In the genomic region with DNA sequence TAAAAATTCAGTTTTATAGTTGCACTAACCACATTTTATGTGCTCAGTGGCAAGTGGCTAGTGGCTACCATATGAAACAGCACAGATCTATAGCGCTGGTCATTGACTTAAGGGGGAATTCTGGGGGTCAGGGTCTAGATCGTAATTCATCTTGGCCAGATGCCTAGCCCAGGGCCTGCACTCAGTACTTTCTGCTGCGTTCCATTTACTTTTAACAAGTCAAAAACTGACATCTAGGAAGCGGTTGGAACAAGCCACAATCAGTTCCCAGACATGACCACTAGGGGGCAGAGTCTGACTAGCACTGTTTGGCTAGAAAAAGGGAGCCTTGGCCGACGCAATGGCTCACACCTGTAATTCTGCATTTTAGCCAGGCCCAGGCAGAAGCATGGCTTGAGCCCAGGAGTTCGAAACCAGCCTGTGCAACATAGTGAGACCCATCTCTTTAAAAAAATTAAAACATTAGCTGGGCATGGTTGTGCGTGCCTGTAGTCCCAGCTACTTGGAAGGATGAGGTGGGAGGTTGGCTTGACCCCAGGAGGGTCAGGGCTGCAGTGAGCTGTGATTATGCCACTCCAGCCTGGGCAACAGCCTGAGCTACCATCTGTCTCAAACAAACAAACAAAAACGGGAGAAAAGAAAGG, we compare ENCODE assay signal across 8 cellular contexts. TPM values are rescaled to one million over a fixed set of nuclear protein-coding genes. Genes with fewer than 3 reads are reported as not detected.
DNase-seq lines count a peak whose midpoint lies in the region; ATAC-seq and TF ChIP-seq lines count a peak whose summit lies in the region.

No MANE protein-coding gene starts in this region.

- H3K4me3 ChIP-seq in lung = no peak overlapping the region

- no peak overlapping the region for H3K27ac Mint-ChIP-seq in activated CD4-positive, alpha-beta T cell treated with anti-CD3 and anti-CD28 coated beads, Interleukin-2, amount 10 ng/mL, durations not matched to agents 24 days and 14 days

- 9 to 10% methylated on average over 9 of the region's 9 CpGs for WGBS in lung, 2 donors

- ATAC-seq in GM18873 (IDR thresholded peaks at IDR 0.05; ENCODE audit: low FRiP score, unreplicated experiment) (peak; percentile 68), HG03521 (IDR thresholded peaks at IDR 0.05; ENCODE audit: unreplicated experiment) (peak; percentile 73), lung (ENCODE audit: insufficient read depth, low FRiP score) (peak; percentile 87)

- DNase-seq in ACHN = peak; percentile 88
- peak; percentile 79 for DNase-seq in NCI-H69 (lab: John Stamatoyannopoulos, UW)
- DNase-seq in activated CD4-positive, alpha-beta T cell treated with anti-CD3 and anti-CD28 coated beads, Interleukin-2, amount 10 ng/mL, durations not matched to agents 24 days and 14 days = peak; percentile 97
- DNase-seq in dermis microvascular lymphatic vessel endothelial cell (ENCODE audit: low read depth in 2 of 2) = peak; percentile 82 to 87
- peak; percentile 91 for DNase-seq in lung (ENCODE audit: low spot score)
- DNase-seq in stimulated activated CD8-positive, alpha-beta memory T cell treated with anti-CD3 and anti-CD28 coated beads, Interleukin-15, amount 100 ng/mL, for 1 hour (ENCODE audit: low read depth) = peak; percentile 83

- no peaks in the 10 kb centered on the region for H3K9me3 Mint-ChIP-seq in activated CD4-positive, alpha-beta T cell treated with anti-CD3 and anti-CD28 coated beads, Interleukin-2, amount 10 ng/mL, durations not matched to agents 24 days and 14 days

- H3K36me3 ChIP-seq in lung (ENCODE audit: control insufficient read depth in 2 of 2, insufficient read depth in 2 of 2, low read length in 2 of 2) = no peaks in the 10 kb centered on the region

- peak; percentile 94 for TF ChIP-seq CTCF in lung (IDR thresholded peaks at IDR 0.05; ENCODE audit: control extremely low read depth, extremely low read depth)

- no peaks in the 10 kb centered on the region for H3K36me3 Mint-ChIP-seq in activated CD4-positive, alpha-beta T cell treated with anti-CD3 and anti-CD28 coated beads, Interleukin-2, amount 10 ng/mL, durations not matched to agents 24 days and 14 days (ENCODE audit: low read depth)

- peaks cover 0 to 2% of the 10 kb centered on the region in 2 donors for H3K4me1 ChIP-seq in lung (ENCODE audit: control insufficient read depth in 2 of 2, insufficient read depth in 2 of 2, low read length in 2 of 2)

- peaks cover 5% of the 10 kb centered on the region for H3K4me1 Mint-ChIP-seq in activated CD4-positive, alpha-beta T cell treated with anti-CD3 and anti-CD28 coated beads, Interleukin-2, amount 10 ng/mL, durations not matched to agents 24 days and 14 days

- no peak overlapping the region for H3K4me3 Mint-ChIP-seq in activated CD4-positive, alpha-beta T cell treated with anti-CD3 and anti-CD28 coated beads, Interleukin-2, amount 10 ng/mL, durations not matched to agents 24 days and 14 days

- no peak overlapping the region for H3K27ac ChIP-seq in lung (ENCODE audit: low read depth in 1 of 2, low read length in 1 of 2)

- no peaks in the 10 kb centered on the region for H3K27me3 Mint-ChIP-seq in activated CD4-positive, alpha-beta T cell treated with anti-CD3 and anti-CD28 coated beads, Interleukin-2, amount 10 ng/mL, durations not matched to agents 24 days and 14 days

- H3K27me3 ChIP-seq in lung (ENCODE audit: control insufficient read depth, insufficient read depth) = no peaks in the 10 kb centered on the region

- intact Hi-C loops in activated CD4-positive, alpha-beta T cell treated with anti-CD3 and anti-CD28 coated beads, Interleukin-2, amount 10 ng/mL, durations not matched to agents 24 days and 14 days (cut with micrococcal nuclease) = loop anchor here (1.0 to 2.0 kb wide), 5 partner anchors 16 to 348 kb away; no protein-coding TSS in a partner anchor

- in situ Hi-C loops in ACHN (cut with HindIII; ENCODE audit: low pct_ligation_motif_present, low pct_unique_long_range_greater_than_20kb, low sequenced_read_pairs) = no loop called here

- no peaks in the 10 kb centered on the region for H3K9me3 ChIP-seq in lung (ENCODE audit: control insufficient read depth in 2 of 2, insufficient read depth in 1 of 2, low read length in 1 of 2)

RNA-seq across cellular contexts. Expression of gene TMBIM1, which starts 9.0 kb away (rescaled TPM):
- 62.6 and 63.1 TPM in 2 replicates for total RNA-seq in activated CD4-positive, alpha-beta T cell treated with anti-CD3 and anti-CD28 coated beads, Interleukin-2, amount 10 ng/mL, durations not matched to agents 24 days and 14 days
- total RNA-seq in dermis microvascular lymphatic vessel endothelial cell (121 and 191 TPM in 2 replicates), lung (100 to 1,000 TPM; 106 to 258 TPM)
- polyA plus RNA-seq in lung = 100 to 1,000 TPM in 1 of 2 donors, 10 to 100 TPM in 1; 92.1 to 188 TPM

RNA-seq across cellular contexts. Expression of gene PNKD, which starts 31.0 kb away (rescaled TPM):
- total RNA-seq in activated CD4-positive, alpha-beta T cell treated with anti-CD3 and anti-CD28 coated beads, Interleukin-2, amount 10 ng/mL, durations not matched to agents 24 days and 14 days = 15.0 and 21.5 TPM in 2 replicates
- total RNA-seq in dermis microvascular lymphatic vessel endothelial cell (19.8 and 26.9 TPM in 2 replicates), lung (100 to 1,000 TPM in 1 of 2 donors, 10 to 100 TPM in 1; 83.8 to 119 TPM)
- 100 to 1,000 TPM; 110 to 137 TPM for polyA plus RNA-seq in lung

RNA-seq across cellular contexts. Expression of gene AAMP, which starts 31.4 kb away (rescaled TPM):
- 85.3 and 89.0 TPM in 2 replicates for total RNA-seq in activated CD4-positive, alpha-beta T cell treated with anti-CD3 and anti-CD28 coated beads, Interleukin-2, amount 10 ng/mL, durations not matched to agents 24 days and 14 days
- total RNA-seq in dermis microvascular lymphatic vessel endothelial cell = 126 and 132 TPM in 2 replicates
- total RNA-seq in lung = 100 to 1,000 TPM in 1 of 2 donors, 10 to 100 TPM in 1; 72.9 to 193 TPM
- polyA plus RNA-seq in lung = 10 to 100 TPM; 62.0 to 84.2 TPM

RNA-seq across cellular contexts. Expression of gene GPBAR1, which starts 40.5 kb away (rescaled TPM):
- 0.40 and 0.68 TPM in 2 replicates for total RNA-seq in activated CD4-positive, alpha-beta T cell treated with anti-CD3 and anti-CD28 coated beads, Interleukin-2, amount 10 ng/mL, durations not matched to agents 24 days and 14 days
- 0.13 TPM in 1 of 2 replicates, not detected in the other for total RNA-seq in dermis microvascular lymphatic vessel endothelial cell
- total RNA-seq in lung = 1 to 10 TPM in 1 of 2 donors, under 1 TPM in 1; 0.60 to 3.2 TPM
- polyA plus RNA-seq in lung = 1 to 10 TPM; 1.0 to 3.3 TPM

RNA-seq across cellular contexts. Expression of gene CATIP, which starts 55.4 kb away (rescaled TPM):
- not detected in 2 replicates for total RNA-seq in activated CD4-positive, alpha-beta T cell treated with anti-CD3 and anti-CD28 coated beads, Interleukin-2, amount 10 ng/mL, durations not matched to agents 24 days and 14 days
- total RNA-seq in dermis microvascular lymphatic vessel endothelial cell = not detected in 2 replicates
- 10 to 100 TPM in 1 of 2 donors, 1 to 10 TPM in 1; 5.6 to 12.8 TPM for total RNA-seq in lung
- polyA plus RNA-seq in lung = 1 to 10 TPM; 5.6 to 6.3 TPM
